Comparison of ENCODE assay signal across 23 cellular contexts in genomic region chr14:35240233-35240632, GRCh38. TPM values are rescaled to one million over a fixed set of nuclear protein-coding genes. Genes with fewer than 3 reads are reported as not detected.
DNase-seq lines count a peak whose midpoint lies in the region; ATAC-seq lines count a peak whose summit lies in the region.
"Had no signal": no experiment of that assay in that cellular context is flagged by ENCODE, and none has a peak within 500 bp of the region (broad histone marks: within the 10 kb centered on the region; RNA-seq: fewer than 3 reads in every experiment).

No MANE protein-coding gene starts in this region.

- peaks cover 9% of the 10 kb centered on the region for H3K36me3 Mint-ChIP-seq in activated CD8-positive, alpha-beta memory T cell treated with anti-CD3 and anti-CD28 coated beads, Interleukin-2, amount 10 ng/mL, durations not matched to agents 7 days and 5 days
- H3K36me3 Mint-ChIP-seq in naive thymus-derived CD4-positive, alpha-beta T cell = peaks cover 0 to 27% (median 6%) of the 10 kb centered on the region in 5 donors
- peaks cover 13 to 27% of the 10 kb centered on the region in 2 donors for H3K36me3 Mint-ChIP-seq in stimulated activated naive B cell treated with anti-CD40 and anti-IgM and Interleukin-4, amounts not matched to agents 10 μg/mL and 1 μg/mL and 100 μg/mL, for 72 hours

- H3K27me3 ChIP-seq in naive thymus-derived CD4-positive, alpha-beta T cell (ENCODE audit: control insufficient read depth in 2 of 2, insufficient read depth in 2 of 2, low read length in 2 of 2) = no peaks in the 10 kb centered on the region

- H3K27ac Mint-ChIP-seq in activated CD8-positive, alpha-beta memory T cell treated with anti-CD3 and anti-CD28 coated beads, Interleukin-2, amount 10 ng/mL, durations not matched to agents 7 days and 5 days = no peak overlapping the region
- no peak overlapping the region for H3K27ac Mint-ChIP-seq in naive thymus-derived CD4-positive, alpha-beta T cell
- no peak overlapping the region for H3K27ac Mint-ChIP-seq in stimulated activated naive B cell treated with anti-CD40 and anti-IgM and Interleukin-4, amounts not matched to agents 10 μg/mL and 1 μg/mL and 100 μg/mL, for 72 hours

- no peaks in the 10 kb centered on the region for H3K9me3 ChIP-seq in naive thymus-derived CD4-positive, alpha-beta T cell (ENCODE audit: control insufficient read depth in 2 of 3, low read length in 3 of 3)
- H3K9me3 ChIP-seq: HAP-1 had no signal

- H3K27ac ChIP-seq in naive thymus-derived CD4-positive, alpha-beta T cell (ENCODE audit: low read depth, low read length) = no peak overlapping the region
- H3K27ac ChIP-seq: 22Rv1, GM23248 had no signal

- H3K4me3 Mint-ChIP-seq in activated CD8-positive, alpha-beta memory T cell treated with anti-CD3 and anti-CD28 coated beads, Interleukin-2, amount 10 ng/mL, durations not matched to agents 7 days and 5 days = no peak overlapping the region
- H3K4me3 Mint-ChIP-seq in naive thymus-derived CD4-positive, alpha-beta T cell = no peak overlapping the region
- no peak overlapping the region for H3K4me3 Mint-ChIP-seq in stimulated activated naive B cell treated with anti-CD40 and anti-IgM and Interleukin-4, amounts not matched to agents 10 μg/mL and 1 μg/mL and 100 μg/mL, for 72 hours
- H3K4me3 Mint-ChIP-seq: CD14-positive monocyte had no signal

- H3K9me3 Mint-ChIP-seq in activated CD8-positive, alpha-beta memory T cell treated with anti-CD3 and anti-CD28 coated beads, Interleukin-2, amount 10 ng/mL, durations not matched to agents 7 days and 5 days (ENCODE audit: low read depth) = no peaks in the 10 kb centered on the region
- H3K9me3 Mint-ChIP-seq in naive thymus-derived CD4-positive, alpha-beta T cell = no peaks in the 10 kb centered on the region
- H3K9me3 Mint-ChIP-seq in stimulated activated naive B cell treated with anti-CD40 and anti-IgM and Interleukin-4, amounts not matched to agents 10 μg/mL and 1 μg/mL and 100 μg/mL, for 72 hours = no peaks in the 10 kb centered on the region

- peak; percentile 38 for DNase-seq in DMS53 (lab: John Stamatoyannopoulos, UW)
- no peak for DNase-seq in DMS53 treated with DMSO at 0.1 percent for 48 hours (lab: John Stamatoyannopoulos, UW; ENCODE audit: unreplicated experiment)
- DNase-seq in activated CD8-positive, alpha-beta memory T cell treated with anti-CD3 and anti-CD28 coated beads, Interleukin-2, amount 10 ng/mL, durations not matched to agents 7 days and 5 days = no peak
- DNase-seq in activated CD8-positive, alpha-beta memory T cell treated with anti-CD3 and anti-CD28 coated beads, Interleukin-2, amount 50 U/mL, for 4 hours = no peak
- DNase-seq in NCI-H774 (lab: John Stamatoyannopoulos, UW) = peak; percentile 26
- no peak for DNase-seq in naive thymus-derived CD4-positive, alpha-beta T cell
- DNase-seq in stimulated activated naive B cell treated with anti-CD40 and anti-IgM and Interleukin-4, amounts not matched to agents 10 μg/mL and 1 μg/mL and 100 μg/mL, for 72 hours = no peak
- DNase-seq: AML-193, DMS 273 treated with DMSO at 0.1 percent for 48 hours, GF-D8, GM23248, KG1, NCI-H1105 treated with DMSO at 0.1 percent for 48 hours, NCI-H226, NCI-H524 treated with DMSO at 0.1 percent for 48 hours, OCI-M1, Right ventricle myocardium superior, SW 1271 had no signal

- CTCF ChIA-PET in activated CD8-positive, alpha-beta memory T cell treated with anti-CD3 and anti-CD28 coated beads, Interleukin-2, amount 10 ng/mL, durations not matched to agents 7 days and 5 days (lab: Charles Lee) = interaction anchor here (0.7 to 0.9 kb wide), 2 partner anchors 82 to 729 kb away, joined by 3 read pairs; no protein-coding TSS in a partner anchor
- CTCF ChIA-PET in naive thymus-derived CD4-positive, alpha-beta T cell (lab: Charles Lee) = no interaction called here

- ATAC-seq in activated CD8-positive, alpha-beta memory T cell treated with anti-CD3 and anti-CD28 coated beads, Interleukin-2, amount 10 ng/mL, durations not matched to agents 7 days and 5 days = peak; percentile 27
- peak; percentile 16 for ATAC-seq in naive thymus-derived CD4-positive, alpha-beta T cell
- no peak for ATAC-seq in GM21526 (IDR thresholded peaks at IDR 0.05; ENCODE audit: low FRiP score, unreplicated experiment)
- no peak for ATAC-seq in stimulated activated naive B cell treated with anti-CD40 and anti-IgM and Interleukin-4, amounts not matched to agents 10 μg/mL and 1 μg/mL and 100 μg/mL, for 72 hours (replicated peaks)
- ATAC-seq: GM12878 had no signal

- POLR2A ChIA-PET in naive thymus-derived CD4-positive, alpha-beta T cell (lab: Charles Lee) = interaction anchor here (0.6 kb wide), 1 partner anchor 133 kb away, joined by 3 read pairs; no protein-coding TSS in a partner anchor

- peaks cover 0 to 5% (median 0%) of the 10 kb centered on the region in 3 experiments for H3K36me3 ChIP-seq in naive thymus-derived CD4-positive, alpha-beta T cell (ENCODE audit: control insufficient read depth in 2 of 3, insufficient read depth in 3 of 3, low read length in 3 of 3)
- H3K36me3 ChIP-seq: HAP-1 had no signal

- no peaks in the 10 kb centered on the region for H3K27me3 Mint-ChIP-seq in activated CD8-positive, alpha-beta memory T cell treated with anti-CD3 and anti-CD28 coated beads, Interleukin-2, amount 10 ng/mL, durations not matched to agents 7 days and 5 days
- no peaks in the 10 kb centered on the region for H3K27me3 Mint-ChIP-seq in naive thymus-derived CD4-positive, alpha-beta T cell
- H3K27me3 Mint-ChIP-seq in stimulated activated naive B cell treated with anti-CD40 and anti-IgM and Interleukin-4, amounts not matched to agents 10 μg/mL and 1 μg/mL and 100 μg/mL, for 72 hours = no peaks in the 10 kb centered on the region

- intact Hi-C loops in naive thymus-derived CD4-positive, alpha-beta T cell (cut with micrococcal nuclease) = no loop called here

- H3K4me1 ChIP-seq in naive thymus-derived CD4-positive, alpha-beta T cell (ENCODE audit: control insufficient read depth in 2 of 2, insufficient read depth in 2 of 2, low read length in 2 of 2) = no peaks in the 10 kb centered on the region

- no peak overlapping the region for H3K4me3 ChIP-seq in naive thymus-derived CD4-positive, alpha-beta T cell (ENCODE audit: low read length)
- H3K4me3 ChIP-seq: GM12878, GM23248, HAP-1 had no signal

- H3K4me1 Mint-ChIP-seq in activated CD8-positive, alpha-beta memory T cell treated with anti-CD3 and anti-CD28 coated beads, Interleukin-2, amount 10 ng/mL, durations not matched to agents 7 days and 5 days = peaks cover 11% of the 10 kb centered on the region
- H3K4me1 Mint-ChIP-seq in naive thymus-derived CD4-positive, alpha-beta T cell = peaks cover 0 to 14% (median 6%) of the 10 kb centered on the region in 7 donors
- peaks cover 7 to 13% of the 10 kb centered on the region in 2 donors for H3K4me1 Mint-ChIP-seq in stimulated activated naive B cell treated with anti-CD40 and anti-IgM and Interleukin-4, amounts not matched to agents 10 μg/mL and 1 μg/mL and 100 μg/mL, for 72 hours

RNA-seq across cellular contexts. Expression of gene PSMA6, which starts 51.9 kb away (rescaled TPM):
- 100 to 1,000 TPM; 251 to 299 TPM for total RNA-seq in activated CD8-positive, alpha-beta memory T cell treated with anti-CD3 and anti-CD28 coated beads, Interleukin-2, amount 10 ng/mL, durations not matched to agents 7 days and 5 days
- 100 to 1,000 TPM in 1 of 5 experiments, 10 to 100 TPM in 4; 76.6 to 274 (median 90.0) TPM for total RNA-seq in naive thymus-derived CD4-positive, alpha-beta T cell
- 100 to 1,000 TPM; 251 to 291 TPM for polyA plus RNA-seq in naive thymus-derived CD4-positive, alpha-beta T cell

Comparison
In these comparisons a context has a peak if more than half of its experiments do, and no peak if none do; other contexts are left out.
1. DNase-seq: peak in DMS53 (single experiment) and NCI-H774 (single experiment); none in DMS53 treated with DMSO at 0.1 percent for 48 hours (single experiment), activated CD8-positive, alpha-beta memory T cell treated with anti-CD3 and anti-CD28 coated beads, Interleukin-2, amount 10 ng/mL, durations not matched to agents 7 days and 5 days (single experiment), activated CD8-positive, alpha-beta memory T cell treated with anti-CD3 and anti-CD28 coated beads, Interleukin-2, amount 50 U/mL, for 4 hours (single experiment), naive thymus-derived CD4-positive, alpha-beta T cell (0 of 9) and stimulated activated naive B cell treated with anti-CD40 and anti-IgM and Interleukin-4, amounts not matched to agents 10 μg/mL and 1 μg/mL and 100 μg/mL, for 72 hours (single experiment).
2. ATAC-seq: peak in activated CD8-positive, alpha-beta memory T cell treated with anti-CD3 and anti-CD28 coated beads, Interleukin-2, amount 10 ng/mL, durations not matched to agents 7 days and 5 days (single experiment) and naive thymus-derived CD4-positive, alpha-beta T cell (single experiment); none in GM21526 (single experiment) and stimulated activated naive B cell treated with anti-CD40 and anti-IgM and Interleukin-4, amounts not matched to agents 10 μg/mL and 1 μg/mL and 100 μg/mL, for 72 hours (0 of 2).